In the genomic region with DNA sequence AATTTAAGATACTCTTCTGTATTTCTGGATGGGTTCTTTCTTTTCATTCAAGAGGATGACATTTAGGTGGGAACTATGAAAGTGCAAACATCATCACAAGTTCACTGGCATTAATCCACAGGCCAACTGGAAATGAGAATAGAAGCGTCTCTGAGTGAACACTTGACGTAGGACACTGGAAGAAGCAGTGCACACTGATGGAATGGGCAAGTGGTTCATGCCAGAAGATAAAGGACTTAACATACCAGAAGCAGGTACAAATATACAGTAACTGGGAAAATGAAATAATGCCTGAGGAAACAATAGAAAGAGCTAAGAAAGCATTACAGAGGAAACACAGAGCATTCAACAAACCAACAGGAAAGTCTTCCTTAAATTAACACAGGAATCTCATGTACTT, we compare ENCODE assay signal across 21 cellular contexts.
DNase-seq lines count a peak whose midpoint lies in the region; ATAC-seq and TF ChIP-seq lines count a peak whose summit lies in the region.
"Had no signal": no experiment of that assay in that cellular context is flagged by ENCODE, and none has a peak within 500 bp of the region (broad histone marks: within the 10 kb centered on the region; RNA-seq: fewer than 3 reads in every experiment).

No MANE protein-coding gene starts in this region.

- peak overlapping the region; percentile 23 for H3K27ac Mint-ChIP-seq in CD8-positive, alpha-beta T cell
- H3K27ac Mint-ChIP-seq in activated naive CD8-positive, alpha-beta T cell treated with anti-CD3 and anti-CD28 coated beads, Interleukin-2, amount 50 U/mL, for 24 hours = peak overlapping the region; percentile 69
- H3K27ac Mint-ChIP-seq: activated CD8-positive, alpha-beta T cell treated with anti-CD3 and anti-CD28 coated beads for 36 hours; mesothelial cell of epicardium; WTC11 had no signal

- H3K27ac ChIP-seq in ACC112 (ENCODE audit: low read depth, low read length) = peak overlapping the region; percentile 72
- no peak overlapping the region for H3K27ac ChIP-seq in CD8-positive, alpha-beta T cell (ENCODE audit: low read depth, low read length)
- H3K27ac ChIP-seq: upper lobe of left lung had no signal

- no peaks in the 10 kb centered on the region for H3K4me1 Mint-ChIP-seq in CD8-positive, alpha-beta T cell (ENCODE audit: low read depth)
- no peaks in the 10 kb centered on the region for H3K4me1 Mint-ChIP-seq in activated naive CD8-positive, alpha-beta T cell treated with anti-CD3 and anti-CD28 coated beads, Interleukin-2, amount 50 U/mL, for 24 hours
- H3K4me1 Mint-ChIP-seq: mesothelial cell of epicardium had no signal

- H3K4me1 ChIP-seq in ACC112 (ENCODE audit: control insufficient read depth, insufficient read depth, low read length, unreplicated experiment) (peaks cover 29% of the 10 kb centered on the region), BE2C (no peaks in the 10 kb centered on the region)
- H3K4me1 ChIP-seq in CD8-positive, alpha-beta T cell (ENCODE audit: insufficient read depth, low read length) = no peaks in the 10 kb centered on the region
- H3K4me1 ChIP-seq: upper lobe of left lung had no signal

- no peak overlapping the region for H3K4me3 Mint-ChIP-seq in CD8-positive, alpha-beta T cell
- no peak overlapping the region for H3K4me3 Mint-ChIP-seq in activated naive CD8-positive, alpha-beta T cell treated with anti-CD3 and anti-CD28 coated beads, Interleukin-2, amount 50 U/mL, for 24 hours
- H3K4me3 Mint-ChIP-seq: activated CD8-positive, alpha-beta T cell treated with anti-CD3 and anti-CD28 coated beads for 36 hours; CD4-positive, CD25-positive, alpha-beta regulatory T cell; mesothelial cell of epicardium; WTC11 had no signal

- no peak for DNase-seq in CD8-positive, alpha-beta T cell
- no peak for DNase-seq in activated naive CD8-positive, alpha-beta T cell treated with anti-CD3 and anti-CD28 coated beads, Interleukin-2, amount 50 U/mL, for 24 hours
- peak; percentile 11 for DNase-seq in iris pigment epithelial cell (ENCODE audit: low read depth)
- no peak for DNase-seq in anterior cingulate cortex (lab: John Stamatoyannopoulos, UW)
- DNase-seq in activated CD4-positive, alpha-beta T cell treated with anti-CD3 and anti-CD28 coated beads for 48 hours = no peak
- no peak for DNase-seq in BE2C
- no peak for DNase-seq in DMS 273 treated with DMSO at 0.1 percent for 48 hours (lab: John Stamatoyannopoulos, UW)
- DNase-seq: activated CD8-positive, alpha-beta T cell treated with anti-CD3 and anti-CD28 coated beads for 36 hours; activated gamma-delta T cell treated with Interleukin-2 at 50 U/mL for 16 hours; CD4-positive, CD25-positive, alpha-beta regulatory T cell; central memory CD4-positive, alpha-beta T cell; hippocampal formation; left ventricle myocardium superior; MM.1S; NCI-H1417; substantia nigra had no signal

- H3K36me3 Mint-ChIP-seq in CD8-positive, alpha-beta T cell = peaks cover 93% of the 10 kb centered on the region
- peaks cover 78% of the 10 kb centered on the region for H3K36me3 Mint-ChIP-seq in activated naive CD8-positive, alpha-beta T cell treated with anti-CD3 and anti-CD28 coated beads, Interleukin-2, amount 50 U/mL, for 24 hours (ENCODE audit: low read depth)
- H3K36me3 Mint-ChIP-seq: mesothelial cell of epicardium had no signal

- POLR2A ChIA-PET in CD8-positive, alpha-beta T cell (lab: Charles Lee) = interaction anchor here (1.1 kb wide), 1 partner anchor 42 kb away, joined by 3 read pairs; no protein-coding TSS in a partner anchor

- H3K36me3 ChIP-seq in ACC112 (ENCODE audit: insufficient read depth, low read length) (peaks cover 49% of the 10 kb centered on the region), BE2C (no peaks in the 10 kb centered on the region)
- peaks cover 66% of the 10 kb centered on the region for H3K36me3 ChIP-seq in CD8-positive, alpha-beta T cell (ENCODE audit: insufficient read depth, low read length)

- H3K9me3 ChIP-seq in CD8-positive, alpha-beta T cell (ENCODE audit: low read length) = no peaks in the 10 kb centered on the region
- H3K9me3 ChIP-seq in BE2C = no peaks in the 10 kb centered on the region
- H3K9me3 ChIP-seq: upper lobe of left lung had no signal

- no peaks in the 10 kb centered on the region for H3K27me3 Mint-ChIP-seq in CD8-positive, alpha-beta T cell (ENCODE audit: low read depth)
- H3K27me3 Mint-ChIP-seq in activated naive CD8-positive, alpha-beta T cell treated with anti-CD3 and anti-CD28 coated beads, Interleukin-2, amount 50 U/mL, for 24 hours = no peaks in the 10 kb centered on the region
- H3K27me3 Mint-ChIP-seq: activated CD8-positive, alpha-beta T cell treated with anti-CD3 and anti-CD28 coated beads for 36 hours; CD4-positive, CD25-positive, alpha-beta regulatory T cell had no signal

- H2AFZ ChIP-seq in ACC112 (ENCODE audit: low read length, unreplicated experiment) = peak overlapping the region; percentile 11

- no peak for TF ChIP-seq CTCF in CD8-positive, alpha-beta T cell (IDR thresholded peaks at IDR 0.05)
- no peak for TF ChIP-seq CTCF in BE2C (IDR thresholded peaks at IDR 0.05; ENCODE audit: low read depth, low read length)

- H3K79me2 ChIP-seq in ACC112 (ENCODE audit: control insufficient read depth, insufficient read depth, low read length, unreplicated experiment) = no peaks in the 10 kb centered on the region

- CTCF ChIA-PET in CD8-positive, alpha-beta T cell (lab: Charles Lee) = no interaction called here

- ATAC-seq in CD8-positive, alpha-beta T cell = no peak
- ATAC-seq in activated naive CD8-positive, alpha-beta T cell treated with anti-CD3 and anti-CD28 coated beads, Interleukin-2, amount 50 U/mL, for 24 hours = no peak
- ATAC-seq: activated CD8-positive, alpha-beta T cell treated with anti-CD3 and anti-CD28 coated beads for 36 hours; K562; WTC11 had no signal

- intact Hi-C loops in CD8-positive, alpha-beta T cell (cut with DNase I, micrococcal nuclease) = no loop called here

- H3K4me3 ChIP-seq in ACC112 (ENCODE audit: low read depth, low read length) (no peak overlapping the region), BE2C (ENCODE audit: low read depth, low read length) (no peak overlapping the region)
- no peak overlapping the region for H3K4me3 ChIP-seq in CD8-positive, alpha-beta T cell (ENCODE audit: low read depth, low read length)
- H3K4me3 ChIP-seq: K562, upper lobe of left lung had no signal

- no peaks in the 10 kb centered on the region for H3K27me3 ChIP-seq in ACC112 (ENCODE audit: insufficient read depth, low read length)
- H3K27me3 ChIP-seq in CD8-positive, alpha-beta T cell (ENCODE audit: insufficient read depth, low read length) = no peaks in the 10 kb centered on the region
- H3K27me3 ChIP-seq in BE2C = no peaks in the 10 kb centered on the region
- H3K27me3 ChIP-seq: upper lobe of left lung had no signal

- peaks cover 6% of the 10 kb centered on the region for H3K9me3 Mint-ChIP-seq in CD8-positive, alpha-beta T cell
- no peaks in the 10 kb centered on the region for H3K9me3 Mint-ChIP-seq in activated naive CD8-positive, alpha-beta T cell treated with anti-CD3 and anti-CD28 coated beads, Interleukin-2, amount 50 U/mL, for 24 hours
